Comparison of ENCODE assay signal across 24 cellular contexts in genomic region chr15:64816452-64816851, GRCh38. TPM values are rescaled to one million over a fixed set of nuclear protein-coding genes. Genes with fewer than 3 reads are reported as not detected.
DNase-seq lines count a peak whose midpoint lies in the region; ATAC-seq, FAIRE-seq and TF ChIP-seq lines count a peak whose summit lies in the region.
"Had no signal": no experiment of that assay in that cellular context is flagged by ENCODE, and none has a peak within 500 bp of the region (broad histone marks: within the 10 kb centered on the region; RNA-seq: fewer than 3 reads in every experiment).

No MANE protein-coding gene starts in this region.

- H3K27me3 Mint-ChIP-seq in GM23338 (ENCODE audit: insufficient read depth, low read depth, poor library complexity) (peaks cover 19% of the 10 kb centered on the region), endothelial cell (ENCODE audit: unreplicated experiment) (peaks cover 1% of the 10 kb centered on the region)
- H3K27me3 Mint-ChIP-seq: CD4-positive, CD25-positive, alpha-beta regulatory T cell had no signal

- H3K9me2 ChIP-seq in GM23338 (ENCODE audit: insufficient read depth), result no peaks in the 10 kb centered on the region

- 64 to 67% methylated on average over 1 to 13 of the region's 13 CpGs for WGBS in body of pancreas, 2 donors
- WGBS in right lobe of liver (ENCODE audit: insufficient coverage, low coverage, low lambda C conversion rate, missing lambda C conversion rate), result 100% methylated on average over 1 of the region's 13 CpGs
- 52 to 61% methylated on average over 12 to 13 of the region's 13 CpGs for WGBS in pancreas, 2 donors

- no peak for TF ChIP-seq POLR2A in body of pancreas (IDR thresholded peaks at IDR 0.05)
- TF ChIP-seq POLR2A in right lobe of liver (IDR thresholded peaks at IDR 0.05), result no peak

- no peak for FAIRE-seq in pancreas (lab: Jason Lieb, UNC)
- FAIRE-seq: GM12892 had no signal

- no peak for DNase-seq in GM23338 (ENCODE audit: low spot score)
- peak in 2 of 4 donors; percentile 39 to 49 for DNase-seq in body of pancreas
- peak; percentile 64 to 74 (median 70) for DNase-seq in right lobe of liver
- peak in 4 of 6 donors; percentile 37 to 66 (median 50) for DNase-seq in pancreas
- no peak for DNase-seq in germinal center (ENCODE audit: low spot score)
- DNase-seq in endothelial cell (ENCODE audit: low spot score), result no peak
- no peak for DNase-seq in MG63
- DNase-seq: CD4-positive, CD25-positive, alpha-beta regulatory T cell; DMS153; DND-41; IMR-90; KG1; MM.1S; NCI-H1417; NCI-H1694; NCI-H2029 treated with DMSO at 0.1 percent for 48 hours; NCI-H2227 treated with DMSO at 0.1 percent for 48 hours; NCI-H526 treated with DMSO at 0.1 percent for 48 hours; Peyer's patch; SIG-M5 had no signal

- peaks cover 10% of the 10 kb centered on the region; the same call in 1 of the 2 replicates for H3K79me2 ChIP-seq in GM23338 (replicated peaks; ENCODE audit: insufficient read depth)

- H3K36me3 ChIP-seq in GM23338 (ENCODE audit: insufficient read depth) (peaks cover 50% of the 10 kb centered on the region), body of pancreas (replicated peaks in 1 of 2; ENCODE audit: insufficient read depth in 1 of 2, low read depth in 2 of 2) (no peaks in the 10 kb centered on the region), right lobe of liver (no peaks in the 10 kb centered on the region), pancreas (no peaks in the 10 kb centered on the region), MG63 (peaks cover 21% of the 10 kb centered on the region)
- H3K36me3 ChIP-seq: Peyer's patch had no signal

- peak overlapping the region; percentile 91 for H3K27ac ChIP-seq in GM23338 (ENCODE audit: low read depth)
- no peak overlapping the region for H3K27ac ChIP-seq in body of pancreas
- peak overlapping the region in 2 of 3 donors; percentile 57 to 62 for H3K27ac ChIP-seq in right lobe of liver
- no peak overlapping the region for H3K27ac ChIP-seq in pancreas
- H3K27ac ChIP-seq: BLaER1, Peyer's patch, SK-N-MC had no signal

- no peak overlapping the region for H2AFZ ChIP-seq in GM23338

- H3K4me3 Mint-ChIP-seq in GM23338 (no peak overlapping the region), endothelial cell (ENCODE audit: unreplicated experiment) (no peak overlapping the region)

- H3F3A ChIP-seq in GM23338 (replicated peaks; ENCODE audit: low read depth), result peaks cover 41% of the 10 kb centered on the region

- no peaks in the 10 kb centered on the region for H3K27me3 ChIP-seq in GM23338 (ENCODE audit: insufficient read depth)
- H3K27me3 ChIP-seq in body of pancreas, result no peaks in the 10 kb centered on the region
- H3K27me3 ChIP-seq in right lobe of liver, result no peaks in the 10 kb centered on the region
- H3K27me3 ChIP-seq in pancreas, result no peaks in the 10 kb centered on the region
- no peaks in the 10 kb centered on the region for H3K27me3 ChIP-seq in MG63
- H3K27me3 ChIP-seq: BLaER1, Peyer's patch had no signal

- no peaks in the 10 kb centered on the region for H3K9me3 ChIP-seq in body of pancreas
- no peaks in the 10 kb centered on the region for H3K9me3 ChIP-seq in right lobe of liver
- H3K9me3 ChIP-seq in pancreas, result no peaks in the 10 kb centered on the region
- H3K9me3 ChIP-seq in MG63, result no peaks in the 10 kb centered on the region
- H3K9me3 ChIP-seq: BLaER1, Peyer's patch had no signal

- H3K4me2 ChIP-seq in GM23338, result no peak overlapping the region
- H3K4me2 ChIP-seq: BLaER1 had no signal

- H3K4me3 ChIP-seq in GM23338 (no peak overlapping the region), body of pancreas (no peak overlapping the region), right lobe of liver (no peak overlapping the region), pancreas (no peak overlapping the region), MG63 (no peak overlapping the region)
- H3K4me3 ChIP-seq: BLaER1, Peyer's patch, SK-N-MC had no signal

- H3K4me1 Mint-ChIP-seq in GM23338 (peaks cover 36% of the 10 kb centered on the region), endothelial cell (ENCODE audit: unreplicated experiment) (peaks cover 5% of the 10 kb centered on the region)
- H3K4me1 Mint-ChIP-seq: CD4-positive, CD25-positive, alpha-beta regulatory T cell had no signal

- ATAC-seq in GM23338, result no peak
- peak; percentile 68 for ATAC-seq in body of pancreas
- peak; percentile 88 to 93 (median 92) for ATAC-seq in right lobe of liver
- ATAC-seq in pancreas, result peak; percentile 35 to 95 (median 78)

- H3K27ac Mint-ChIP-seq in GM23338 (no peak overlapping the region), endothelial cell (ENCODE audit: unreplicated experiment) (no peak overlapping the region)
- H3K27ac Mint-ChIP-seq: CD4-positive, CD25-positive, alpha-beta regulatory T cell had no signal

- H3K4me1 ChIP-seq in GM23338 (ENCODE audit: insufficient read depth) (peaks cover 21% of the 10 kb centered on the region), body of pancreas (no peaks in the 10 kb centered on the region), right lobe of liver (peaks cover 0 to 17% (median 8%) of the 10 kb centered on the region in 4 donors), pancreas (no peaks in the 10 kb centered on the region)
- H3K4me1 ChIP-seq: Peyer's patch had no signal

- peaks cover 72% of the 10 kb centered on the region for H3K36me3 Mint-ChIP-seq in GM23338 (ENCODE audit: low read depth)
- H3K36me3 Mint-ChIP-seq in endothelial cell (ENCODE audit: low read depth, unreplicated experiment), result no peaks in the 10 kb centered on the region
- H3K36me3 Mint-ChIP-seq: CD4-positive, CD25-positive, alpha-beta regulatory T cell had no signal

- no peak for TF ChIP-seq CTCF in GM23338 (conservative IDR thresholded peaks at IDR 0.05; ENCODE audit: low read depth in 2 of 2)
- TF ChIP-seq CTCF in body of pancreas (IDR thresholded peaks at IDR 0.05), result peak in 3 of 7 experiments; percentile 25 to 36 (median 28)
- peak; percentile 13 to 41 (median 25) for TF ChIP-seq CTCF in right lobe of liver (IDR thresholded peaks at IDR 0.05)
- no peak for TF ChIP-seq CTCF in pancreas (IDR thresholded peaks at IDR 0.05)
- TF ChIP-seq CTCF in endothelial cell (IDR thresholded peaks at IDR 0.05; ENCODE audit: unreplicated experiment), result no peak

- peaks cover 12% of the 10 kb centered on the region; the same call in 1 of the 2 replicates for H4K20me1 ChIP-seq in GM23338 (replicated peaks; ENCODE audit: insufficient read depth)
- H4K20me1 ChIP-seq: BLaER1 had no signal

- intact Hi-C loops in body of pancreas (cut with DNase I), result no loop called here
- intact Hi-C loops in right lobe of liver (cut with DNase I), result no loop called here
- intact Hi-C loops in pancreas (cut with DNase I), result no loop called here

- H3K9me3 Mint-ChIP-seq in GM23338 (no peaks in the 10 kb centered on the region), endothelial cell (ENCODE audit: unreplicated experiment) (no peaks in the 10 kb centered on the region)
- H3K9me3 Mint-ChIP-seq: CD4-positive, CD25-positive, alpha-beta regulatory T cell had no signal

TF ChIP-seq in GM23338, 12 proteins besides CTCF, POLR2A, EP300 and RAD21 (continues in another document):
- TF ChIP-seq NANOG (IDR thresholded peaks at IDR 0.05; ENCODE audit: borderline replicate concordance), result no peak
- no peak for TF ChIP-seq ZNF114 (CRISPR knock-in tag; IDR thresholded peaks at IDR 0.05)
- TF ChIP-seq EZH2 (IDR thresholded peaks at IDR 0.05; ENCODE audit: low read depth, unreplicated experiment), result no peak

RNA-seq across cellular contexts. Expression of gene PIF1, which starts 9.0 kb away (rescaled TPM):
- 193 and 200 TPM in 2 replicates for total RNA-seq in GM23338 (2014; rRNA removed; shearing (Covaris generic))
- polyA plus RNA-seq in GM23338 (2016; fragmentation: Nextera tagmentation; extraction: Ambion mirVana) (106 and 116 TPM in 2 replicates), pancreas (under 1 TPM; 0.38 to 0.47 TPM)
- total RNA-seq in body of pancreas (not detected), right lobe of liver (under 1 TPM; 0.11 to 1.00 (median 0.36) TPM), pancreas (under 1 TPM in 4 of 6 donors, not detected in 2; 0.06 to 0.66 (median 0.31) TPM), endothelial cell (ENCODE audit: unreplicated experiment) (4.8 TPM)
- total RNA-seq in MG63 (2014; rRNA removed; shearing (Covaris generic); ENCODE audit: low replicate concordance), result 8.1 and 8.5 TPM in 2 replicates

RNA-seq across cellular contexts. Expression of gene PLEKHO2, which starts 25.3 kb away (rescaled TPM):
- total RNA-seq in GM23338 (2014; rRNA removed; shearing (Covaris generic)), result 27.8 and 29.4 TPM in 2 replicates
- polyA plus RNA-seq in GM23338 (2016; fragmentation: Nextera tagmentation; extraction: Ambion mirVana) (9.0 TPM in 2 replicates), pancreas (1 to 10 TPM; 5.0 to 7.4 TPM)
- total RNA-seq in body of pancreas (1 to 10 TPM; 7.0 to 9.9 TPM), right lobe of liver (10 to 100 TPM in 1 of 6 experiments, 1 to 10 TPM in 5; 3.9 to 11.8 (median 5.2) TPM), pancreas (10 to 100 TPM in 1 of 6 donors, 1 to 10 TPM in 5; 1.3 to 13.5 (median 4.4) TPM), endothelial cell (ENCODE audit: unreplicated experiment) (33.4 TPM)
- 10.9 and 25.0 TPM in 2 replicates for total RNA-seq in MG63 (2014; rRNA removed; shearing (Covaris generic); ENCODE audit: low replicate concordance)

RNA-seq across cellular contexts. Expression of gene RBPMS2, which starts 41.1 kb away (rescaled TPM):
- total RNA-seq in GM23338 (2014; rRNA removed; shearing (Covaris generic)), result 36.9 and 53.3 TPM in 2 replicates
- polyA plus RNA-seq in GM23338 (2016; fragmentation: Nextera tagmentation; extraction: Ambion mirVana) (171 and 179 TPM in 2 replicates), pancreas (1 to 10 TPM; 1.8 to 2.3 TPM)
- total RNA-seq in body of pancreas (under 1 TPM; 0.26 to 0.33 TPM), right lobe of liver (10 to 100 TPM in 1 of 6 experiments, 1 to 10 TPM in 5; 2.5 to 13.6 (median 6.1) TPM), pancreas (1 to 10 TPM in 3 of 6 donors, under 1 TPM in 3; 0.52 to 1.9 (median 0.92) TPM), endothelial cell (ENCODE audit: unreplicated experiment) (24.0 TPM)
- not detected in 2 replicates for total RNA-seq in MG63 (2014; rRNA removed; shearing (Covaris generic); ENCODE audit: low replicate concordance)
- total RNA-seq: IMR-90, OCI-LY7 had no signal
- polyA plus RNA-seq: CD4-positive, CD25-positive, alpha-beta regulatory T cell had no signal

Comparison
In these comparisons a context has a peak if more than half of its experiments do, and no peak if none do; other contexts are left out.
1. DNase-seq: peak in right lobe of liver (3 of 3) and pancreas (4 of 6); none in GM23338 (single experiment), germinal center (single experiment), endothelial cell (single experiment) and MG63 (single experiment).
2. H3K27ac ChIP-seq: peak in GM23338 (single experiment) and right lobe of liver (2 of 3); none in body of pancreas (0 of 4) and pancreas (0 of 4).
3. CTCF ChIP-seq: peak in right lobe of liver (4 of 4); none in GM23338 (0 of 2), pancreas (0 of 4) and endothelial cell (single experiment).
4. RNA of gene PIF1, which starts 9.0 kb away (total RNA-seq): 193 to 200 TPM in GM23338; 8.1 to 8.5 TPM in MG63, 4.8 TPM in endothelial cell (single experiment), 0.11 to 1.00 TPM in right lobe of liver, 0.06 to 0.66 TPM in pancreas and not detected in body of pancreas; every median in the first group is over 10 times any median in the second.